Comparison of ENCODE assay signal across 16 cellular contexts in the genomic region with DNA sequence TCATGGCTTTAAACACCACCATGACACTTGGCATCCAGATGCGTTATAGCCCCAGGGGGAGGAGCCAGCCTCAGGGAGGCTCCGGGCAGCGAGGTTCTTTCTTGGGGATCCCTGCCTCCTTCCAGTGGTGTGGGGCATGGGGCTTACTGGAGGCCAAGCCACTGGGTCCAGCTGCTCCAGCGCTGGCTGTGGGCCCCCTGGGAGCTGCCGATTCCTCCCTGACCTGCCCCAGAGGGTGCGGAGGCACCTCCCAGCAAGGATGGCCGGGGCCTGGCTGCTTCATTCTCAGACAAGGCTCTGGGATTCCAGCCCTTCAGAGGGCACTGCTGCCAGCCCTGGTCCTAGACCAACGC.
DNase-seq lines count a peak whose midpoint lies in the region; ATAC-seq and TF ChIP-seq lines count a peak whose summit lies in the region.
"Had no signal": no experiment of that assay in that cellular context is flagged by ENCODE, and none has a peak within 500 bp of the region (broad histone marks: within the 10 kb centered on the region; RNA-seq: fewer than 3 reads in every experiment).

No MANE protein-coding gene starts in this region.

- H3K36me3 ChIP-seq in gastroesophageal sphincter (peaks cover 0 to 31% of the 10 kb centered on the region in 2 donors), psoas muscle (ENCODE audit: insufficient read depth in 1 of 2, low read depth in 1 of 2) (peaks cover 0 to 25% of the 10 kb centered on the region in 2 donors), aorta (ENCODE audit: control insufficient read depth in 1 of 2, insufficient read depth in 2 of 2, low read length in 1 of 2) (no peaks in the 10 kb centered on the region)

- no peak for ATAC-seq in left cardiac atrium
- ATAC-seq in Right ventricle myocardium superior (ENCODE audit: poor library complexity), result no peak
- ATAC-seq in gastroesophageal sphincter, result no peak
- peak in 2 of 4 donors; percentile 1 to 2 for ATAC-seq in psoas muscle
- ATAC-seq in aorta (ENCODE audit: low FRiP score), result no peak
- ATAC-seq: activated CD4-positive, CD25-positive, alpha-beta regulatory T cell treated with anti-CD3 and anti-CD28 coated beads, Interleukin-2, amount 50 U/mL, for 24 hours; activated naive CD8-positive, alpha-beta T cell treated with anti-CD3 and anti-CD28 coated beads, Interleukin-2, amount 50 U/mL, for 24 hours had no signal

- intact Hi-C loops in left cardiac atrium (cut with DNase I), result no loop called here
- intact Hi-C loops in Right ventricle myocardium superior (cut with DNase I), result no loop called here
- intact Hi-C loops in psoas muscle (cut with DNase I), result no loop called here
- intact Hi-C loops in aorta (cut with DNase I), result loop anchor here in 1 of 2 donors (5.0 kb wide), 2 partner anchors 43 to 58 kb away; no protein-coding TSS in a partner anchor

- WGBS in gastroesophageal sphincter (ENCODE audit: low coverage in 1 of 2), 2 donors, result 94% methylated on average over 3 of the region's 8 CpGs; no CpG with 5 or more reads in 1 of the 2 donors
- WGBS in psoas muscle, 3 donors, result 63 to 88% (median 66%) methylated on average over 8 of the region's 8 CpGs
- WGBS in aorta, 2 donors, result 76 to 85% methylated on average over 8 of the region's 8 CpGs

- TF ChIP-seq CTCF in gastroesophageal sphincter (IDR thresholded peaks at IDR 0.05), result no peak
- no peak for TF ChIP-seq CTCF in psoas muscle (IDR thresholded peaks at IDR 0.05)

- H3K9me3 ChIP-seq in gastroesophageal sphincter, result no peaks in the 10 kb centered on the region
- H3K9me3 ChIP-seq in psoas muscle, result no peaks in the 10 kb centered on the region
- H3K9me3 ChIP-seq in aorta (ENCODE audit: control insufficient read depth, low read length), result no peaks in the 10 kb centered on the region
- H3K9me3 ChIP-seq: heart left ventricle, right lobe of liver had no signal

- H3K4me3 ChIP-seq in gastroesophageal sphincter (no peak overlapping the region), psoas muscle (no peak overlapping the region), aorta (ENCODE audit: low read length in 2 of 2) (no peak overlapping the region)
- H3K4me3 ChIP-seq: heart left ventricle, right lobe of liver had no signal

- no peak for TF ChIP-seq EP300 in gastroesophageal sphincter (IDR thresholded peaks at IDR 0.05)

- peak overlapping the region in 3 of 4 donors; percentile 55 to 83 (median 82) for H3K27ac ChIP-seq in gastroesophageal sphincter
- peak overlapping the region; percentile 69 for H3K27ac ChIP-seq in psoas muscle
- H3K27ac ChIP-seq in aorta (ENCODE audit: low read depth in 1 of 2, low read length in 2 of 2), result peak overlapping the region; percentile 47 to 81
- H3K27ac ChIP-seq: right lobe of liver had no signal

- peaks cover 3% of the 10 kb centered on the region for H3K27me3 ChIP-seq in gastroesophageal sphincter
- no peaks in the 10 kb centered on the region for H3K27me3 ChIP-seq in psoas muscle (ENCODE audit: insufficient read depth in 3 of 3, low read length in 2 of 3)
- H3K27me3 ChIP-seq in aorta (ENCODE audit: control insufficient read depth in 1 of 2, insufficient read depth in 2 of 2, low read length in 1 of 2), result no peaks in the 10 kb centered on the region
- H3K27me3 ChIP-seq: right lobe of liver had no signal

- peaks cover 0 to 88% (median 23%) of the 10 kb centered on the region in 3 donors for H3K4me1 ChIP-seq in gastroesophageal sphincter
- H3K4me1 ChIP-seq in psoas muscle, result peaks cover 19% of the 10 kb centered on the region
- no peaks in the 10 kb centered on the region for H3K4me1 ChIP-seq in aorta (ENCODE audit: control insufficient read depth in 1 of 2, insufficient read depth in 2 of 2, low read length in 2 of 2)

- no peak for TF ChIP-seq POLR2A in gastroesophageal sphincter (IDR thresholded peaks at IDR 0.05)

- peak; percentile 13 for DNase-seq in left cardiac atrium
- no peak for DNase-seq in Right ventricle myocardium superior
- DNase-seq in psoas muscle, result peak in 1 of 2 donors; percentile 48
- DNase-seq in aorta, result peak in 1 of 2 donors; percentile 74
- DNase-seq in AG08395 (ENCODE audit: low spot score), result no peak
- no peak for DNase-seq in NCI-H2171 (lab: John Stamatoyannopoulos, UW)
- no peak for DNase-seq in COLO668 (lab: John Stamatoyannopoulos, UW; ENCODE audit: unreplicated experiment)
- DNase-seq: 8988T; activated naive CD8-positive, alpha-beta T cell treated with anti-CD3 and anti-CD28 coated beads, Interleukin-2, amount 50 U/mL, for 24 hours; NCI-H1417; NCI-H2171 treated with DMSO at 0.1 percent for 48 hours; stimulated activated naive CD4-positive, alpha-beta T cell treated with Interleukin-2 at 50 U/mL for 16 hours had no signal
